16 cellular contexts compared by ENCODE assay signal in the genomic region with DNA sequence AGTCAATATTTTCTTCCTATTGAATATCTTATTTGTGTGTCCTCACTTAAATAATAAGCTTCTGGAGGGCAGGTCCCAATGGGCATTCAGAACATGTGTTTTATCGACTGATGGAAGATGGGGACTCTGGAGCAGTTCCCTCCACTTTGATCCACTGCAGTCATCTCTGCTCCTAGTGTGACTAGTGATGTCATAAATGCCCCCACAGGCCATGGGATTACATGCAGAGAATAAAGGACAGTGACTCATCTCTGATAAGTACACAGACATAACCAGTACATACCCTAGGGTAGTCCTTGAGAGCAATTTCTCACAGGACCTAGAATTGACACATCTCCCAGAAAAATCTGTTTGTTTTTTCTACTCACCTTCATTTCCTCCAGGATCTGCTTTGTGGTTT. TPM values are rescaled to one million over a fixed set of nuclear protein-coding genes. Genes with fewer than 3 reads are reported as not detected.
A peak's percentile ranks its signal among the peaks of the same experiment; 100 is the strongest.
DNase-seq lines count a peak whose midpoint lies in the region; ATAC-seq, FAIRE-seq and TF ChIP-seq lines count a peak whose summit lies in the region.
"Had no signal": no experiment of that assay in that cellular context is flagged by ENCODE, and none has a peak within 500 bp of the region (broad histone marks: within the 10 kb centered on the region; RNA-seq: fewer than 3 reads in every experiment).

No MANE protein-coding gene starts in this region.

- no peak for TF ChIP-seq CTCF in Panc1 (IDR thresholded peaks at IDR 0.05)
- TF ChIP-seq CTCF in endothelial cell of umbilical vein (IDR thresholded peaks at IDR 0.05; ENCODE audit: extremely low read depth in 1 of 2, insufficient read depth in 1 of 2, low read depth in 1 of 2, low read length in 2 of 2) = no peak

- H3K27ac ChIP-seq in Panc1 (ENCODE audit: low read length) (no peak overlapping the region), endothelial cell of umbilical vein (ENCODE audit: insufficient read depth, low read depth, low read length) (no peak overlapping the region)
- H3K27ac ChIP-seq: KMS-11, SK-N-MC, skin epidermis had no signal

- DNase-seq in HCEC 1CT (peak; percentile 42), Panc1 (ENCODE audit: low read depth, low spot score) (no peak), endothelial cell of umbilical vein (ENCODE audit: low read depth, low spot score) (peak; percentile 5), renal cortical epithelial cell (ENCODE audit: low read depth) (peak; percentile 91), GF-D8 (lab: John Stamatoyannopoulos, UW) (no peak), NCI-H1694 (lab: John Stamatoyannopoulos, UW) (no peak)
- DNase-seq: activated CD4-positive, alpha-beta T cell treated with anti-CD3 and anti-CD28 coated beads, Interleukin-2, amount 50 U/mL, for 1 hour; activated naive CD4-positive, alpha-beta T cell treated with anti-CD3 and anti-CD28 coated beads, Interleukin-2, amount 10 ng/mL, durations not matched to agents 7 days and 5 days; DMS153; effector memory CD8-positive, alpha-beta T cell; naive B cell; NCI-H2171 treated with DMSO at 0.1 percent for 48 hours had no signal

- intact Hi-C loops in Panc1 (cut with micrococcal nuclease; ENCODE audit: unreplicated experiment) (no loop called here), endothelial cell of umbilical vein (cut with micrococcal nuclease) (no loop called here)

- CTCF ChIA-PET in Panc1 (lab: Charles Lee) (interaction anchor here (0.6 to 1.1 kb wide), 3 partner anchors 26 to 457 kb away, joined by 3 to 10 read pairs (median 4); no protein-coding TSS in a partner anchor), endothelial cell of umbilical vein (lab: Charles Lee) (interaction anchor here (0.6 to 8.5 kb wide), 6 partner anchors 49 to 792 kb away, joined by 3 to 51 read pairs (median 5); no protein-coding TSS in a partner anchor)

- H3K4me1 ChIP-seq in Panc1 (ENCODE audit: control insufficient read depth, insufficient read depth, low read length) = no peaks in the 10 kb centered on the region
- no peaks in the 10 kb centered on the region for H3K4me1 ChIP-seq in endothelial cell of umbilical vein (ENCODE audit: control insufficient read depth, extremely low read depth, insufficient read depth, low read length)

- BruUV-seq in Panc1 (replicated peaks; lab: Mats Ljungman, UMichigan) (no TSS peak), endothelial cell of umbilical vein (replicated peaks; lab: Mats Ljungman, UMichigan) (no TSS peak)

- H3K9me3 ChIP-seq in Panc1 (ENCODE audit: control insufficient read depth, insufficient read depth, low read depth, low read length) = no peaks in the 10 kb centered on the region
- H3K9me3 ChIP-seq in endothelial cell of umbilical vein (replicated peaks; ENCODE audit: control insufficient read depth, insufficient read depth, low read length) = no peaks in the 10 kb centered on the region

- H2AFZ ChIP-seq in endothelial cell of umbilical vein (ENCODE audit: low read depth, low read length) = no peak overlapping the region

- POLR2A ChIA-PET in Panc1 (lab: Charles Lee) (no interaction called here), endothelial cell of umbilical vein (lab: Charles Lee) (no interaction called here)

- peak; percentile 80; the same call in 1 of the 2 replicates for ATAC-seq in Panc1
- ATAC-seq in HG03521 (IDR thresholded peaks at IDR 0.05; ENCODE audit: unreplicated experiment) = no peak
- ATAC-seq: effector memory CD8-positive, alpha-beta T cell had no signal

- no peak overlapping the region for H3K4me2 ChIP-seq in endothelial cell of umbilical vein (ENCODE audit: insufficient read depth, low read length)
- H3K4me2 ChIP-seq: KMS-11 had no signal

- H3K9me1 ChIP-seq in endothelial cell of umbilical vein (replicated peaks; ENCODE audit: control insufficient read depth, extremely low read depth, insufficient read depth, low read length) = no peaks in the 10 kb centered on the region

- H3K36me3 ChIP-seq in Panc1 (ENCODE audit: control insufficient read depth, insufficient read depth, low read length) = no peaks in the 10 kb centered on the region
- no peaks in the 10 kb centered on the region for H3K36me3 ChIP-seq in endothelial cell of umbilical vein (ENCODE audit: control insufficient read depth in 2 of 2, extremely low read depth in 1 of 2, insufficient read depth in 2 of 2, low read length in 2 of 2)

- no peaks in the 10 kb centered on the region for H4K20me1 ChIP-seq in endothelial cell of umbilical vein (replicated peaks; ENCODE audit: control insufficient read depth, extremely low read depth, insufficient read depth, low read length)

- H3K79me2 ChIP-seq in endothelial cell of umbilical vein (ENCODE audit: control insufficient read depth, insufficient read depth, low read length) = no peaks in the 10 kb centered on the region

- no peak for TF ChIP-seq POLR2A in endothelial cell of umbilical vein (IDR thresholded peaks at IDR 0.05; ENCODE audit: low read depth, low read length)

- H3K27me3 ChIP-seq in Panc1 (ENCODE audit: control insufficient read depth, insufficient read depth, low read length) (no peaks in the 10 kb centered on the region), endothelial cell of umbilical vein (ENCODE audit: control insufficient read depth in 2 of 2, insufficient read depth in 2 of 2, low read length in 2 of 2) (peaks cover 0 to 2% of the 10 kb centered on the region in 2 experiments)

- dilution Hi-C loops in endothelial cell of umbilical vein (cut with MboI; ENCODE audit: extremely low pct_ligation_motif_present, low sequenced_read_pairs) = no loop called here

- in situ Hi-C loops in Panc1 (cut with HindIII; ENCODE audit: low pct_unique_long_range_greater_than_20kb, low sequenced_read_pairs) = no loop called here

- H3K4me3 ChIP-seq in Panc1 (ENCODE audit: low read depth in 2 of 2, low read length in 2 of 2) (no peak overlapping the region), endothelial cell of umbilical vein (replicated peaks in 1 of 3; ENCODE audit: insufficient read depth in 1 of 3, low read depth in 1 of 3, low read length in 3 of 3) (no peak overlapping the region)
- H3K4me3 ChIP-seq: SK-N-MC, skin epidermis had no signal

- no peak for FAIRE-seq in endothelial cell of umbilical vein (lab: Jason Lieb, UNC)

- H3K9ac ChIP-seq in endothelial cell of umbilical vein (replicated peaks; ENCODE audit: extremely low read depth, insufficient read depth, low read length) = no peak overlapping the region
- H3K9ac ChIP-seq: KMS-11 had no signal

TF ChIP-seq in endothelial cell of umbilical vein, 7 proteins besides CTCF, POLR2A, EP300 and RAD21:
- TF ChIP-seq FOS (IDR thresholded peaks at IDR 0.05; ENCODE audit: borderline replicate concordance, insufficient read depth, low read length) = no peak
- no peak for TF ChIP-seq MYC (IDR thresholded peaks at IDR 0.05; ENCODE audit: low read depth, low read length)
- TF ChIP-seq POLR2AphosphoS5 (IDR thresholded peaks at IDR 0.05; ENCODE audit: insufficient read depth, low read depth, low read length) = no peak
- TF ChIP-seq, protein P1, sequence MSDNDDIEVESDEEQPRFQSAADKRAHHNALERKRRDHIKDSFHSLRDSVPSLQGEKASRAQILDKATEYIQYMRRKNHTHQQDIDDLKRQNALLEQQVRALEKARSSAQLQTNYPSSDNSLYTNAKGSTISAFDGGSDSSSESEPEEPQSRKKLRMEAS (IDR thresholded peaks at IDR 0.05; ENCODE audit: insufficient read depth, insufficient read length) = no peak
- no peak for TF ChIP-seq EZH2 (IDR thresholded peaks at IDR 0.05; ENCODE audit: borderline replicate concordance, low read depth, low read length, severe bottlenecking)
- TF ChIP-seq GATA2 (IDR thresholded peaks at IDR 0.05; ENCODE audit: insufficient read depth, insufficient read length, low read depth, low read length) = no peak
- no peak for TF ChIP-seq JUN (IDR thresholded peaks at IDR 0.05; ENCODE audit: borderline replicate concordance, insufficient read depth, insufficient read length, low read depth)
TF ChIP-seq in endothelial cell of umbilical vein: peak in this region for 0.

RNA-seq across cellular contexts. Expression of a gene that starts 49.4 kb away (rescaled TPM):
- total RNA-seq in Panc1 (2021; ENCODE audit: unreplicated experiment) (3.9 TPM), endothelial cell of umbilical vein (0.29 and 0.39 TPM in 2 replicates), renal cortical epithelial cell (4.0 and 7.8 TPM in 2 replicates)
- 1.1 TPM for polyA plus RNA-seq in Panc1 (2012; ENCODE audit: insufficient read length)
- 0.01 and 0.02 TPM in 2 replicates for polyA plus RNA-seq in endothelial cell of umbilical vein
- polyA plus RNA-seq in endothelial cell of umbilical vein (2011; cell fraction: cytosol; rRNA removed) = 0.06 and 0.16 TPM in 2 replicates
- 0.21 and 0.22 TPM in 2 replicates for polyA plus RNA-seq in endothelial cell of umbilical vein (2011; cell fraction: nucleus; rRNA removed)
- polyA plus RNA-seq in endothelial cell of umbilical vein (2012) = 0.23 and 0.64 TPM in 2 replicates
- polyA minus RNA-seq in endothelial cell of umbilical vein = 0.11 and 0.15 TPM in 2 replicates
- polyA minus RNA-seq in endothelial cell of umbilical vein (2011; cell fraction: cytosol; rRNA and poly(A)+ RNA removed) = 0.31 TPM
- 0.63 and 1.8 TPM in 2 replicates for polyA minus RNA-seq in endothelial cell of umbilical vein (2011; cell fraction: nucleus; rRNA and poly(A)+ RNA removed)

Comparison
In these comparisons a context has a peak if more than half of its experiments do, and no peak if none do; other contexts are left out.
1. DNase-seq: peak in HCEC 1CT (single experiment), endothelial cell of umbilical vein (single experiment) and renal cortical epithelial cell (single experiment); none in Panc1 (single experiment), GF-D8 (single experiment) and NCI-H1694 (single experiment).